In genomic region chr15:58957101-58957973, GRCh38 we compare ENCODE assay signal across 7 cellular contexts. TPM values are rescaled to one million over a fixed set of nuclear protein-coding genes. Genes with fewer than 3 reads are reported as not detected.
DNase-seq lines count a peak whose midpoint lies in the region; ATAC-seq lines count a peak whose summit lies in the region.

No MANE protein-coding gene starts in this region.

- DNase-seq in NCI-H526 treated with DMSO at 0.1 percent for 48 hours (lab: John Stamatoyannopoulos, UW) (peak; percentile 70), dedifferentiated amniotic fluid mesenchymal stem cell (ENCODE audit: extremely low spot score) (peak; percentile 59), lung microvascular endothelial cell (ENCODE audit: low read depth in 2 of 2) (peak; percentile 64 to 68)
- peak; percentile 59 to 75 for DNase-seq in activated CD4-positive, alpha-beta T cell treated with anti-CD3 and anti-CD28 coated beads for 4 hours
- DNase-seq in stimulated activated CD8-positive, alpha-beta memory T cell treated with anti-CD3 and anti-CD28 coated beads, Interleukin-4, amount 100 ng/mL, for 4 hours (ENCODE audit: low read depth in 2 of 2, low spot score in 1 of 2) = peak; percentile 11 to 24

- ATAC-seq in GM18498 (IDR thresholded peaks at IDR 0.05; ENCODE audit: unreplicated experiment) = peak; percentile 66
- ATAC-seq in HG03432 (IDR thresholded peaks at IDR 0.05; ENCODE audit: unreplicated experiment) = peak; percentile 76

RNA-seq across cellular contexts. Expression of gene SLTM, which starts 23.9 kb away (rescaled TPM):
- total RNA-seq in lung microvascular endothelial cell = 31.8 and 50.6 TPM in 2 replicates

RNA-seq across cellular contexts. Expression of gene RNF111, which starts 30.1 kb away (rescaled TPM):
- total RNA-seq in lung microvascular endothelial cell = 13.5 and 18.7 TPM in 2 replicates

Comparison
In these comparisons a context has a peak if more than half of its experiments do, and no peak if none do; other contexts are left out.
1. Peak in every context shown above with its lines: DNase-seq and ATAC-seq.
2. DNase-seq: peak in every context shown above with its lines; median percentile 70 in NCI-H526 treated with DMSO at 0.1 percent for 48 hours; 67 in activated CD4-positive, alpha-beta T cell treated with anti-CD3 and anti-CD28 coated beads for 4 hours; 66 in lung microvascular endothelial cell; 59 in dedifferentiated amniotic fluid mesenchymal stem cell; 18 in stimulated activated CD8-positive, alpha-beta memory T cell treated with anti-CD3 and anti-CD28 coated beads, Interleukin-4, amount 100 ng/mL, for 4 hours.